12 cellular contexts compared by ENCODE assay signal in the genomic region with DNA sequence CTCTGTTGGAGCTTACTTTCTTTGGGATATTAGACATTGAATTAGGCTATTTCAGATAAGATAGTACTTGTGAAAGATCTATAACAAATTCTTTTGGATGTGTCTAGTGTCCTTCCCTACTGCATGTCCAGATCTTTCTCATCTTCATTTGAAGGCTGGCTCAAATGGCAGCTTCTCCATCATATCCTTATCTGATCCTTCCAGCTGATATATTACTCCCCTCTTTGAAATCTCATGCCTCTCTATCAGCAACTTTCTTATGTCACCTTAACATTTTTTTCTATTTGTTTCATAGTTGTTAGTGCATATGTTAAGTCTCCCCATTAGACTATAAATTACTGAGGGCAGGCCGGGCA. TPM values are rescaled to one million over a fixed set of nuclear protein-coding genes. Genes with fewer than 3 reads are reported as not detected.
A peak's percentile ranks its signal among the peaks of the same experiment; 100 is the strongest.
DNase-seq lines count a peak whose midpoint lies in the region; ATAC-seq and TF ChIP-seq lines count a peak whose summit lies in the region.
"Had no signal": no experiment of that assay in that cellular context is flagged by ENCODE, and none has a peak within 500 bp of the region (broad histone marks: within the 10 kb centered on the region; RNA-seq: fewer than 3 reads in every experiment).

No MANE protein-coding gene starts in this region.

- BruUV-seq in PC-9 (replicated peaks; lab: Mats Ljungman, UMichigan): no TSS peak

- no peaks in the 10 kb centered on the region for H3K27me3 Mint-ChIP-seq in T-helper 2 cell treated with Interferon-gamma antibody and Interleukin-4, amounts not matched to agents 5 μg/mL and 100 μg/mL, for 36 hours (ENCODE audit: low read depth)
- H3K27me3 Mint-ChIP-seq in effector memory CD8-positive, alpha-beta T cell: no peaks in the 10 kb centered on the region
- H3K27me3 Mint-ChIP-seq in stimulated activated naive B cell treated with anti-CD40 and anti-IgM and Interleukin-4, amounts not matched to agents 10 μg/mL and 1 μg/mL and 100 μg/mL, for 72 hours: no peaks in the 10 kb centered on the region

- POLR2A ChIA-PET in PC-9 (lab: Charles Lee; ENCODE audit: unreplicated experiment): interaction anchor here (0.6 to 0.7 kb wide), 3 partner anchors 8 to 78 kb away, joined by 3 to 7 read pairs (median 4); no protein-coding TSS in a partner anchor

- H3K79me2 ChIP-seq in PC-9 (ENCODE audit: low read depth): peaks cover 62% of the 10 kb centered on the region

- no peaks in the 10 kb centered on the region for H3K9me3 ChIP-seq in PC-9 (ENCODE audit: insufficient read depth, low read depth)

- peaks cover 49% of the 10 kb centered on the region for H3F3A ChIP-seq in PC-9 (ENCODE audit: insufficient read depth, low read depth)

- peak overlapping the region; percentile 55 for H3K4me2 ChIP-seq in PC-9

- H3K9me3 Mint-ChIP-seq in T-helper 2 cell treated with Interferon-gamma antibody and Interleukin-4, amounts not matched to agents 5 μg/mL and 100 μg/mL, for 36 hours: no peaks in the 10 kb centered on the region
- H3K9me3 Mint-ChIP-seq in effector memory CD8-positive, alpha-beta T cell: no peaks in the 10 kb centered on the region
- no peaks in the 10 kb centered on the region for H3K9me3 Mint-ChIP-seq in stimulated activated naive B cell treated with anti-CD40 and anti-IgM and Interleukin-4, amounts not matched to agents 10 μg/mL and 1 μg/mL and 100 μg/mL, for 72 hours
- H3K9me3 Mint-ChIP-seq: neural crest cell had no signal

- peaks cover 7% of the 10 kb centered on the region; the same call in 1 of the 2 replicates for H4K20me1 ChIP-seq in PC-9 (ENCODE audit: insufficient read depth)

- peak overlapping the region; percentile 77 for H3K4me3 Mint-ChIP-seq in T-helper 2 cell treated with Interferon-gamma antibody and Interleukin-4, amounts not matched to agents 5 μg/mL and 100 μg/mL, for 36 hours
- H3K4me3 Mint-ChIP-seq in effector memory CD8-positive, alpha-beta T cell: peak overlapping the region; percentile 71 to 85
- H3K4me3 Mint-ChIP-seq in stimulated activated naive B cell treated with anti-CD40 and anti-IgM and Interleukin-4, amounts not matched to agents 10 μg/mL and 1 μg/mL and 100 μg/mL, for 72 hours: no peak overlapping the region
- H3K4me3 Mint-ChIP-seq: neural crest cell had no signal

- ATAC-seq in effector memory CD8-positive, alpha-beta T cell (replicated peaks): no peak
- no peak for ATAC-seq in stimulated activated naive B cell treated with anti-CD40 and anti-IgM and Interleukin-4, amounts not matched to agents 10 μg/mL and 1 μg/mL and 100 μg/mL, for 72 hours (replicated peaks)
- ATAC-seq: Panc1 had no signal

- no peak overlapping the region for H2AFZ ChIP-seq in PC-9

- H3K36me3 ChIP-seq in PC-9 (ENCODE audit: low read depth): peaks cover 32% of the 10 kb centered on the region

- DNase-seq in T-helper 2 cell treated with Interferon-gamma antibody and Interleukin-4, amounts not matched to agents 5 μg/mL and 100 μg/mL, for 36 hours (ENCODE audit: low spot score): no peak
- DNase-seq in T-helper 2 cell (no peak), PC-9 (no peak), NK-92 (lab: John Stamatoyannopoulos, UW; ENCODE audit: unreplicated experiment) (no peak), foreskin fibroblast (no peak), middle frontal gyrus (ENCODE audit: extremely low spot score, low spot score) (no peak)
- DNase-seq in effector memory CD8-positive, alpha-beta T cell: no peak
- no peak for DNase-seq in stimulated activated naive B cell treated with anti-CD40 and anti-IgM and Interleukin-4, amounts not matched to agents 10 μg/mL and 1 μg/mL and 100 μg/mL, for 72 hours
- DNase-seq: DMS79, NCI-H2029 treated with DMSO at 0.1 percent for 48 hours had no signal

- peaks cover 41% of the 10 kb centered on the region for H3K4me1 ChIP-seq in PC-9 (replicated peaks; ENCODE audit: insufficient read depth)

- peaks cover 68% of the 10 kb centered on the region for H3K4me1 Mint-ChIP-seq in T-helper 2 cell treated with Interferon-gamma antibody and Interleukin-4, amounts not matched to agents 5 μg/mL and 100 μg/mL, for 36 hours (ENCODE audit: low read depth)
- peaks cover 73 to 92% of the 10 kb centered on the region in 2 donors for H3K4me1 Mint-ChIP-seq in effector memory CD8-positive, alpha-beta T cell (ENCODE audit: low read depth in 2 of 2)
- peaks cover 57 to 94% of the 10 kb centered on the region in 2 donors for H3K4me1 Mint-ChIP-seq in stimulated activated naive B cell treated with anti-CD40 and anti-IgM and Interleukin-4, amounts not matched to agents 10 μg/mL and 1 μg/mL and 100 μg/mL, for 72 hours

- H3K9me2 ChIP-seq in PC-9 (ENCODE audit: insufficient read depth): no peaks in the 10 kb centered on the region

- peak overlapping the region; percentile 84 for H3K27ac ChIP-seq in PC-9

- no peaks in the 10 kb centered on the region for H3K27me3 ChIP-seq in PC-9 (ENCODE audit: insufficient read depth, low read depth)

- CTCF ChIA-PET in PC-9 (lab: Charles Lee): no interaction called here

- intact Hi-C loops in PC-9 (cut with micrococcal nuclease; ENCODE audit: unreplicated experiment): no loop called here

- TF ChIP-seq CTCF in PC-9 (conservative IDR thresholded peaks at IDR 0.05) (no peak), foreskin fibroblast (IDR thresholded peaks at IDR 0.05; ENCODE audit: low read depth, low read length) (no peak)

- H3K36me3 Mint-ChIP-seq in T-helper 2 cell treated with Interferon-gamma antibody and Interleukin-4, amounts not matched to agents 5 μg/mL and 100 μg/mL, for 36 hours (ENCODE audit: low read depth): peaks cover 77% of the 10 kb centered on the region
- peaks cover 69% of the 10 kb centered on the region for H3K36me3 Mint-ChIP-seq in effector memory CD8-positive, alpha-beta T cell (ENCODE audit: insufficient read depth)
- peaks cover 47 to 68% of the 10 kb centered on the region in 2 donors for H3K36me3 Mint-ChIP-seq in stimulated activated naive B cell treated with anti-CD40 and anti-IgM and Interleukin-4, amounts not matched to agents 10 μg/mL and 1 μg/mL and 100 μg/mL, for 72 hours

- H3K27ac Mint-ChIP-seq in T-helper 2 cell treated with Interferon-gamma antibody and Interleukin-4, amounts not matched to agents 5 μg/mL and 100 μg/mL, for 36 hours: peak overlapping the region; percentile 88
- H3K27ac Mint-ChIP-seq in effector memory CD8-positive, alpha-beta T cell: peak overlapping the region; percentile 67 to 96
- H3K27ac Mint-ChIP-seq in stimulated activated naive B cell treated with anti-CD40 and anti-IgM and Interleukin-4, amounts not matched to agents 10 μg/mL and 1 μg/mL and 100 μg/mL, for 72 hours: peak overlapping the region; percentile 83

- H3K4me3 ChIP-seq in PC-9: no peak overlapping the region
- H3K4me3 ChIP-seq in foreskin fibroblast (ENCODE audit: low read depth in 1 of 2, low read length in 2 of 2): no peak overlapping the region

RNA-seq across cellular contexts. Expression of gene CAP1, which starts 17.5 kb away (rescaled TPM):
- total RNA-seq in PC-9 (2021): 322 and 354 TPM in 2 replicates

RNA-seq across cellular contexts. Expression of gene PPT1, which starts 39.0 kb away (rescaled TPM):
- 120 and 154 TPM in 2 replicates for total RNA-seq in PC-9 (2021)

Comparison
In these comparisons a context has a peak if more than half of its experiments do, and no peak if none do; other contexts are left out.
1. H3K4me3 Mint-ChIP-seq: peak in T-helper 2 cell treated with Interferon-gamma antibody and Interleukin-4, amounts not matched to agents 5 μg/mL and 100 μg/mL, for 36 hours (single experiment) and effector memory CD8-positive, alpha-beta T cell (2 of 2); none in stimulated activated naive B cell treated with anti-CD40 and anti-IgM and Interleukin-4, amounts not matched to agents 10 μg/mL and 1 μg/mL and 100 μg/mL, for 72 hours (0 of 2).
2. Peak in every context shown above with its lines, with median percentiles within 50 percentile points of each other: H3K27ac Mint-ChIP-seq.